Comparison of ENCODE assay signal across 18 cellular contexts in the genomic region with DNA sequence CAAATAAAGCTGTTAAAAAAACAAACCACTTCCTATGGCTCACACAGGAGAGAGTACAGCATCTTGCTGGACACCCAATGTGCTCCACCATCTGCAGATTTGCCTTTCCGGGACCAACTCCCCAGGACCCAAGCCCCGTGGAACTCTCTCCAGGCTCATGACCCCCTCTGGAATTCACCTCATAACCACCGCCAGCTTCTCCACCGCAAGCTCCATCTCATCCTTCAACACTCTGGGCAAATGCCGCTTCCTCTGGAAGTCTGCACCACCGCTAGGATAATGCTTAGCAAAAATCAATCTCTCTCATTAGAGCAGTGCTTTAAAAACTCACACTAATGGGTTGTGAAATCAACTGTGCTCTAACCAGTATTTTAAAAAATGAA.
"Had no signal": no experiment of that assay in that cellular context is flagged by ENCODE, and none has a peak within 500 bp of the region (broad histone marks: within the 10 kb centered on the region; RNA-seq: fewer than 3 reads in every experiment).

No MANE protein-coding gene starts in this region.

- H3K36me3 Mint-ChIP-seq: naive B cell; stimulated activated memory B cell treated with anti-CD40 and anti-IgM and Interleukin-4, amounts not matched to agents 10 μg/mL and 1 μg/mL and 100 μg/mL, for 72 hours had no signal

- H3K4me1 ChIP-seq: tibial nerve had no signal

- DNase-seq: foreskin melanocyte; kidney; left cardiac atrium; left ventricle myocardium superior; mesenchymal stem cell; naive B cell; ovary; right lobe of liver; spleen; stimulated activated CD4-positive, alpha-beta T cell treated with anti-CD3 and anti-CD28 coated beads, Interleukin-15, amount 100 ng/mL, for 24 hours; stimulated activated CD4-positive, alpha-beta T cell treated with anti-CD3 and anti-CD28 coated beads, Interleukin-1b, Interleukin-23, amount 100 ng/mL, for 48 hours; stimulated activated CD4-positive, alpha-beta T cell treated with anti-CD3 and anti-CD28 coated beads, Interleukin-4, amount 100 ng/mL, for 24 hours had no signal

- H3K79me2 ChIP-seq: hepatocyte had no signal

- H3K27me3 ChIP-seq: hepatocyte, ovary, right lobe of liver, tibial nerve had no signal

- H3K4me3 ChIP-seq: hepatocyte, lung, ovary, right lobe of liver, spleen, tibial nerve had no signal

- H3K27me3 Mint-ChIP-seq: naive B cell had no signal

- ATAC-seq: left cardiac atrium; left ventricle myocardium superior; right lobe of liver; stimulated activated memory B cell treated with anti-CD40 and anti-IgM and Interleukin-4, amounts not matched to agents 10 μg/mL and 1 μg/mL and 100 μg/mL, for 72 hours had no signal

- H3K27ac ChIP-seq: hepatocyte, ovary, right lobe of liver, spleen, tibial nerve had no signal

- H3K27ac Mint-ChIP-seq: dendritic cell treated with granulocyte-macrophage colony-stimulating factor and Interleukin-4, amounts not matched to agents 40 ng/mL and 50 ng/mL, for 4 days; stimulated activated memory B cell treated with anti-CD40 and anti-IgM and Interleukin-4, amounts not matched to agents 10 μg/mL and 1 μg/mL and 100 μg/mL, for 72 hours; stimulated activated naive CD8-positive, alpha-beta T cell treated with anti-CD3 and anti-CD28 coated beads, Interleukin-15, Interleukin-2, amounts not matched to agents 100 ng/mL and 50 ng/mL, for 24 hours had no signal

- H3K36me3 ChIP-seq: ovary, right lobe of liver, spleen, tibial nerve had no signal

- H3K4me3 Mint-ChIP-seq: dendritic cell treated with granulocyte-macrophage colony-stimulating factor and Interleukin-4, amounts not matched to agents 40 ng/mL and 50 ng/mL, for 4 days; naive B cell; stimulated activated memory B cell treated with anti-CD40 and anti-IgM and Interleukin-4, amounts not matched to agents 10 μg/mL and 1 μg/mL and 100 μg/mL, for 72 hours; stimulated activated naive CD8-positive, alpha-beta T cell treated with anti-CD3 and anti-CD28 coated beads, Interleukin-15, Interleukin-2, amounts not matched to agents 100 ng/mL and 50 ng/mL, for 24 hours had no signal

- H3K9me3 ChIP-seq: ovary, right lobe of liver, spleen, tibial nerve had no signal

- H3K9me3 Mint-ChIP-seq: dendritic cell treated with granulocyte-macrophage colony-stimulating factor and Interleukin-4, amounts not matched to agents 40 ng/mL and 50 ng/mL, for 4 days; naive B cell; stimulated activated memory B cell treated with anti-CD40 and anti-IgM and Interleukin-4, amounts not matched to agents 10 μg/mL and 1 μg/mL and 100 μg/mL, for 72 hours; stimulated activated naive CD8-positive, alpha-beta T cell treated with anti-CD3 and anti-CD28 coated beads, Interleukin-15, Interleukin-2, amounts not matched to agents 100 ng/mL and 50 ng/mL, for 24 hours had no signal

- H3K4me2 ChIP-seq: hepatocyte had no signal

- H2AFZ ChIP-seq: hepatocyte had no signal
